ENCODE assay signal across 32 cellular contexts in genomic region chr1:99858285-99858684, GRCh38.
"Had no signal": no experiment of that assay in that cellular context is flagged by ENCODE, and none has a peak within 500 bp of the region (broad histone marks: within the 10 kb centered on the region; RNA-seq: fewer than 3 reads in every experiment).

No MANE protein-coding gene starts in this region.

- H3K9me3 ChIP-seq: ascending aorta had no signal

- H3K27ac ChIP-seq: ascending aorta, cardiac muscle cell, KMS-11, PC-9, RWPE1, WERI-Rb-1 had no signal

- ATAC-seq: activated CD8-positive, alpha-beta T cell treated with anti-CD3 and anti-CD28 coated beads, Interleukin-2, amount 10 ng/mL, durations not matched to agents 7 days and 5 days; Right ventricle myocardium inferior had no signal

- H2AFZ ChIP-seq: PC-9 had no signal

- DNase-seq: activated CD4-positive, alpha-beta T cell treated with anti-CD3 and anti-CD28 coated beads, Interleukin-2, amount 10 ng/mL, durations not matched to agents 7 days and 5 days; activated CD4-positive, alpha-beta T cell treated with anti-CD3 and anti-CD28 coated beads, Interleukin-2, amount 50 U/mL, for 48 hours; activated CD4-positive, CD25-positive, alpha-beta regulatory T cell; activated CD8-positive, alpha-beta T cell treated with anti-CD3 and anti-CD28 coated beads, Interleukin-2, amount 10 ng/mL, durations not matched to agents 7 days and 5 days; activated gamma-delta T cell; activated naive CD4-positive, alpha-beta T cell treated with Interleukin-2 at 50 U/mL for 16 hours; activated naive CD8-positive, alpha-beta T cell treated with anti-CD3 and anti-CD28 coated beads, Interleukin-2, amount 10 ng/mL, durations not matched to agents 7 days and 5 days; activated T-cell treated with anti-CD3 and anti-CD28 coated beads, Interleukin-2, amount 50 U/mL, for 24 hours; amygdala; MM.1S; MV-4-11; NCI-H1092; NCI-H1417 treated with DMSO at 0.1 percent for 48 hours; NCI-H1694; NCI-H1930; NCI-H2081 treated with DMSO at 0.1 percent for 48 hours; NCI-H2171; NCI-H510A; NCI-H526; NCI-H774; PC-9; SIG-M5; SW 1271; T-helper 1 cell; T-helper 2 cell; T-helper 9 cell; WERI-Rb-1 had no signal

- H3K9ac ChIP-seq: KMS-11 had no signal

- H3K27me3 ChIP-seq: ascending aorta, cardiac muscle cell had no signal

- H3K4me3 ChIP-seq: ascending aorta, cardiac muscle cell, PC-9 had no signal

- H3K4me1 ChIP-seq: ascending aorta had no signal

- H3K4me2 ChIP-seq: KMS-11, PC-9 had no signal
